ENCODE assay signal across 8 cellular contexts in the genomic region with DNA sequence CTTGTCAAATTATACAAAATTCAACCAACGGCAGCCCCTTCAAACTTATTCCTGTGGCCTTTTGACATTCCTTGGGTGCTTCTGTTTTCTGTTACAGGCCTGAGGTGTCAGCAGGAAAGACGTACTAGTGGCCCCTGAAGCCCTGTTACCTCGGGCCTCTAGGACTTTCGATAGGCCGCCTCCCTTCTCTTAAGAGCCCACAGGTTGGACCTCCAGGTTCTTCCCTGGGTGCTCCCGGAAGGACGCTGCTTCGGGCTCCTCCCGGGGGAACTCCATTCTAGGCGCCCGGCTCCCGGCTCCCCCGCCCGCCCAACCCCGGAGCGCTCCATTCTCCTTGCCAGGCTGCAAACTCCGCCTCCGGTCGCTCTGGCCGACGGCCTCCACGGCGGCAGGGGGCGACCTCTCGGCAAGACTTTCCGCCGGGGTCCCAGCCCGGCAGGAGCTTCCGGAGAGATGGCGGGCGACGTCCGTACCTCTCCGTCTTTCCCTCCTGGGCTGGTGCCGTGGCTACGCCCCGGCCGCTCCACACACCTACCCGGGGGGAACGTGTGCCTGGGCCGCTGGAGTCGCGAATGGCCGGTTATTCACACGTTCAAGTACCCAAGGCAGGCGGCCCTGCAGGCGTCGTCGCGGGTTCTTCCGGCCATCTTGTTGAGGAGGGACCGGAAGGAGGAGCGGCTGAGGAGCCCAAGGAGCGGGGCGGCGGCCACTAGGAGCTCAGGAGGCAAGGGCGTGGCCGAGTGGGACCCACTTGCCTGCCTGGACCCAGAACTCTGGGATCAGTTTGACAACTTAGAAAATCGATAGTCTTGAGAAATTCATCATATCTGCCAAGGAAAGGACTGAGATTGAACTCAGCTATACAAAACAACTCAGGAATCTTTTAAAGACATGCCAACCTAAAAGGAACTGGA. TPM values are rescaled to one million over a fixed set of nuclear protein-coding genes. Genes with fewer than 3 reads are reported as not detected.
DNase-seq lines count a peak whose midpoint lies in the region; ATAC-seq and TF ChIP-seq lines count a peak whose summit lies in the region.

No MANE protein-coding gene starts in this region.

- intact Hi-C loops in left cardiac atrium (cut with DNase I) (no loop called here), prostate gland (cut with DNase I) (no loop called here)

- H3K4me1 ChIP-seq in adipocyte (ENCODE audit: control insufficient read depth, insufficient read depth, low read length) (peaks cover 6% of the 10 kb centered on the region), prostate gland (replicated peaks) (no peaks in the 10 kb centered on the region)

- peak; percentile 99 to 100 for ATAC-seq in left cardiac atrium

- no peaks in the 10 kb centered on the region; the same call in 1 of the 2 replicates for H3K27me3 ChIP-seq in H7 (ENCODE audit: control insufficient read depth, insufficient read depth, low read length)
- no peaks in the 10 kb centered on the region for H3K27me3 ChIP-seq in SU-DHL-6 (ENCODE audit: low read length)
- H3K27me3 ChIP-seq in adipocyte (replicated peaks; ENCODE audit: control insufficient read depth, insufficient read depth, low read length), result no peaks in the 10 kb centered on the region
- no peaks in the 10 kb centered on the region for H3K27me3 ChIP-seq in prostate gland (replicated peaks; ENCODE audit: insufficient read depth)

- H3K36me3 ChIP-seq in H7 (replicated peaks; ENCODE audit: control insufficient read depth, insufficient read depth, low read length) (no peaks in the 10 kb centered on the region), SU-DHL-6 (ENCODE audit: low read length) (no peaks in the 10 kb centered on the region; the same call in 1 of the 2 replicates), adipocyte (ENCODE audit: control insufficient read depth, insufficient read depth, low read length, severe bottlenecking) (no peaks in the 10 kb centered on the region), prostate gland (no peaks in the 10 kb centered on the region)

- H3K9ac ChIP-seq in SU-DHL-6 (ENCODE audit: low read length), result peak overlapping the region; percentile 52
- peak overlapping the region; percentile 85 for H3K9ac ChIP-seq in adipocyte (ENCODE audit: low read length)

- peak overlapping the region; percentile 97 for H2AFZ ChIP-seq in SU-DHL-6 (ENCODE audit: low read depth, low read length, severe bottlenecking)

- WGBS in prostate gland, result 4% methylated on average over 49 of the region's 59 CpGs

- TF ChIP-seq POLR2A in prostate gland (IDR thresholded peaks at IDR 0.05), result no peak

- H3K4me2 ChIP-seq in SU-DHL-6 (ENCODE audit: low read depth, low read length, poor library complexity, severe bottlenecking), result peak overlapping the region; percentile 70

- H3K9me3 ChIP-seq in SU-DHL-6 (ENCODE audit: insufficient read depth, low read length) (peaks cover 5% of the 10 kb centered on the region), adipocyte (ENCODE audit: control insufficient read depth, low read length) (no peaks in the 10 kb centered on the region), prostate gland (no peaks in the 10 kb centered on the region)

- H4K20me1 ChIP-seq in SU-DHL-6 (ENCODE audit: low read depth, low read length), result no peaks in the 10 kb centered on the region

- peak overlapping the region; percentile 43; the same call in 1 of the 2 replicates for H3K4me3 ChIP-seq in H7 (ENCODE audit: insufficient read depth, low read depth, low read length)
- peak overlapping the region; percentile 58 for H3K4me3 ChIP-seq in SU-DHL-6 (ENCODE audit: insufficient read depth, low read length, poor library complexity, severe bottlenecking)
- peak overlapping the region; percentile 89 for H3K4me3 ChIP-seq in adipocyte (ENCODE audit: low read length)
- H3K4me3 ChIP-seq in prostate gland, result peak overlapping the region; percentile 72 to 77

- DNase-seq in GM04504 (ENCODE audit: low read depth), result peak; percentile 65
- peak; percentile 87 for DNase-seq in H7
- DNase-seq in M059J (ENCODE audit: low read depth), result peak; percentile 80
- peak; percentile 89 for DNase-seq in adipocyte (ENCODE audit: low read depth)
- peak; percentile 86 for DNase-seq in left cardiac atrium
- peak; percentile 72 for DNase-seq in prostate gland (ENCODE audit: low spot score)
- peak; percentile 84 for DNase-seq in ureter (ENCODE audit: low spot score)

- H3K9me2 ChIP-seq in SU-DHL-6 (replicated peaks; ENCODE audit: insufficient read depth, low read length), result no peaks in the 10 kb centered on the region

- no peaks in the 10 kb centered on the region for H3K79me2 ChIP-seq in SU-DHL-6 (ENCODE audit: insufficient read depth, low read length)

- H3K27ac ChIP-seq in SU-DHL-6 (ENCODE audit: low read depth, low read length) (peak overlapping the region; percentile 54), prostate gland (peak overlapping the region; percentile 89 to 95)

- H3F3A ChIP-seq in SU-DHL-6 (ENCODE audit: insufficient read depth), result no peaks in the 10 kb centered on the region

- TF ChIP-seq CTCF in SU-DHL-6 (IDR thresholded peaks at IDR 0.05; ENCODE audit: insufficient read depth, low read length, poor library complexity, severe bottlenecking) (peak; percentile 35), prostate gland (IDR thresholded peaks at IDR 0.05) (peak in 3 of 4 experiments; percentile 69 to 77 (median 69))

RNA-seq across cellular contexts. Expression of a gene that starts 27.5 kb away (rescaled TPM):
- total RNA-seq in H7 (2014; rRNA removed; shearing (Covaris generic)), result 63.3 and 77.2 TPM in 2 replicates
- total RNA-seq in M059J (2014; rRNA removed; shearing (Covaris generic)), result 148 and 253 TPM in 2 replicates
- total RNA-seq in left cardiac atrium (100 to 1,000 TPM in 1 of 2 donors, 10 to 100 TPM in 1; 91.6 to 102 TPM), prostate gland (10 to 100 TPM; 50.0 to 77.5 TPM), ureter (40.6 TPM)

RNA-seq across cellular contexts. Expression of a gene that starts 58.5 kb away (rescaled TPM):
- total RNA-seq in H7 (2014; rRNA removed; shearing (Covaris generic)), result 75.5 and 84.6 TPM in 2 replicates
- 206 and 218 TPM in 2 replicates for total RNA-seq in M059J (2014; rRNA removed; shearing (Covaris generic))
- total RNA-seq in left cardiac atrium, result 10 to 100 TPM; 67.4 to 79.7 TPM
- 10 to 100 TPM; 71.3 to 72.0 TPM for total RNA-seq in prostate gland
- total RNA-seq in ureter, result 96.9 TPM

Comparison
In these comparisons a context has a peak if more than half of its experiments do, and no peak if none do; other contexts are left out.
1. Peak in every context shown above with its lines: DNase-seq, ATAC-seq, H3K4me3 ChIP-seq and H3K27ac ChIP-seq.